In genomic region chr9:97349400-97349799, GRCh38 we compare ENCODE assay signal across 38 cellular contexts.
"Had no signal": no experiment of that assay in that cellular context is flagged by ENCODE, and none has a peak within 500 bp of the region (broad histone marks: within the 10 kb centered on the region; RNA-seq: fewer than 3 reads in every experiment).

No MANE protein-coding gene starts in this region.

- H3K4me3 ChIP-seq: adrenal gland, ascending aorta, body of pancreas, breast epithelium, cardiac muscle cell had no signal

- H3K27me3 Mint-ChIP-seq: activated naive CD4-positive, alpha-beta T cell treated with anti-CD3 and anti-CD28 coated beads, Interleukin-2, amount 10 ng/mL, durations not matched to agents 7 days and 5 days; activated naive CD4-positive, alpha-beta T cell treated with anti-CD3 and anti-CD28 coated beads, Interleukin-2, amount 50 U/mL, for 24 hours; activated naive CD8-positive, alpha-beta T cell; activated naive CD8-positive, alpha-beta T cell treated with anti-CD3 and anti-CD28 coated beads for 36 hours; activated naive CD8-positive, alpha-beta T cell treated with anti-CD3 and anti-CD28 coated beads, Interleukin-2, amount 10 ng/mL, durations not matched to agents 7 days and 5 days; activated naive CD8-positive, alpha-beta T cell treated with anti-CD3 and anti-CD28 coated beads, Interleukin-2, amount 50 U/mL, for 24 hours; activated T-cell treated with anti-CD3 and anti-CD28 coated beads, Interleukin-2, amount 50 U/mL, for 24 hours; activated T-helper 17 cell treated with anti-CD3 and anti-CD28 coated beads, Interleukin-2, amount 50 U/mL, for 72 hours; brain; central memory CD8-positive, alpha-beta T cell had no signal

- H3K27ac Mint-ChIP-seq: activated naive CD4-positive, alpha-beta T cell treated with anti-CD3 and anti-CD28 coated beads for 36 hours; activated naive CD4-positive, alpha-beta T cell treated with anti-CD3 and anti-CD28 coated beads, Interleukin-2, amount 10 ng/mL, durations not matched to agents 7 days and 5 days; activated naive CD4-positive, alpha-beta T cell treated with anti-CD3 and anti-CD28 coated beads, Interleukin-2, amount 50 U/mL, for 24 hours; activated naive CD8-positive, alpha-beta T cell; activated naive CD8-positive, alpha-beta T cell treated with anti-CD3 and anti-CD28 coated beads for 36 hours; activated naive CD8-positive, alpha-beta T cell treated with anti-CD3 and anti-CD28 coated beads, Interleukin-2, amount 10 ng/mL, durations not matched to agents 7 days and 5 days; activated naive CD8-positive, alpha-beta T cell treated with anti-CD3 and anti-CD28 coated beads, Interleukin-2, amount 50 U/mL, for 24 hours; activated T-cell treated with anti-CD3 and anti-CD28 coated beads, Interleukin-2, amount 50 U/mL, for 24 hours; activated T-cell treated with anti-CD3 and anti-CD28 coated beads, Interleukin-2, amount 50 U/mL, for 72 hours; activated T-helper 1 cell treated with anti-CD3 and anti-CD28 coated beads, Interleukin-12 subunit alpha, Interleukin-12 subunit beta, Interleukin-2, Interleukin-4 antibody, amounts not matched to agents 30 ng/mL and 10 ng/mL and 1 ng/mL, durations not matched to agents 14 hours and 24 hours and 36 hours; activated T-helper 17 cell treated with anti-CD3 and anti-CD28 coated beads, Interleukin-2, amount 50 U/mL, for 72 hours; activated T-helper 2 cell treated with anti-CD3 and anti-CD28 coated beads, Interferon-gamma antibody, Interleukin-2, Interleukin-4, amounts not matched to agents 10 μg/mL and 5 μg/mL and 100 μg/mL, durations not matched to agents 14 hours and 24 hours and 36 hours; brain had no signal

- H3K36me3 Mint-ChIP-seq: activated naive CD4-positive, alpha-beta T cell treated with anti-CD3 and anti-CD28 coated beads, Interleukin-2, amount 10 ng/mL, durations not matched to agents 7 days and 5 days had no signal

- H3K27ac ChIP-seq: adrenal gland, ascending aorta, body of pancreas, brain microvascular endothelial cell, breast epithelium, cardiac muscle cell had no signal

- H3K4me1 Mint-ChIP-seq: activated naive CD8-positive, alpha-beta T cell treated with anti-CD3 and anti-CD28 coated beads for 36 hours; activated naive CD8-positive, alpha-beta T cell treated with anti-CD3 and anti-CD28 coated beads, Interleukin-2, amount 50 U/mL, for 24 hours; activated T-helper 17 cell treated with anti-CD3 and anti-CD28 coated beads, Interleukin-2, amount 50 U/mL, for 72 hours; brain had no signal

- H3K4me1 ChIP-seq: adrenal gland, ascending aorta, body of pancreas, breast epithelium had no signal

- DNase-seq: activated effector memory CD4-positive, alpha-beta T cell treated with anti-CD3 and anti-CD28 coated beads, Interleukin-2, amount 50 U/mL, for 16 hours; activated effector memory CD4-positive, alpha-beta T cell treated with Interleukin-2 at 50 U/mL for 16 hours; activated gamma-delta T cell; activated gamma-delta T cell treated with Interleukin-2 at 50 U/mL for 16 hours; activated naive CD4-positive, alpha-beta T cell; activated naive CD4-positive, alpha-beta T cell treated with anti-CD3 and anti-CD28 coated beads for 36 hours; activated naive CD4-positive, alpha-beta T cell treated with anti-CD3 and anti-CD28 coated beads, Interleukin-2, amount 10 ng/mL, durations not matched to agents 7 days and 5 days; activated naive CD4-positive, alpha-beta T cell treated with anti-CD3 and anti-CD28 coated beads, Interleukin-2, amount 50 U/mL, for 16 hours; activated naive CD4-positive, alpha-beta T cell treated with Interleukin-2 at 50 U/mL for 16 hours; activated naive CD8-positive, alpha-beta T cell treated with anti-CD3 and anti-CD28 coated beads for 36 hours; activated naive CD8-positive, alpha-beta T cell treated with anti-CD3 and anti-CD28 coated beads, Interleukin-2, amount 10 ng/mL, durations not matched to agents 7 days and 5 days; activated naive CD8-positive, alpha-beta T cell treated with anti-CD3 and anti-CD28 coated beads, Interleukin-2, amount 50 U/mL, for 24 hours; activated T-cell treated with anti-CD3 and anti-CD28 coated beads, Interleukin-2, amount 50 U/mL, for 24 hours; activated T-cell treated with anti-CD3 and anti-CD28 coated beads, Interleukin-2, amount 50 U/mL, for 4 hours; activated T-cell treated with anti-CD3 and anti-CD28 coated beads, Interleukin-2, amount 50 U/mL, for 48 hours; activated T-cell treated with anti-CD3 and anti-CD28 coated beads, Interleukin-2, amount 50 U/mL, for 72 hours; amniotic stem cell; amygdala; anterior cingulate cortex; aorta; body of pancreas; brain microvascular endothelial cell; central memory CD4-positive, alpha-beta T cell; cerebellar nuclear complex had no signal

- FAIRE-seq: astrocyte, bronchial epithelial cell had no signal

- H3K9me3 Mint-ChIP-seq: activated naive CD4-positive, alpha-beta T cell treated with anti-CD3 and anti-CD28 coated beads for 36 hours; activated naive CD4-positive, alpha-beta T cell treated with anti-CD3 and anti-CD28 coated beads, Interleukin-2, amount 10 ng/mL, durations not matched to agents 7 days and 5 days; activated naive CD4-positive, alpha-beta T cell treated with anti-CD3 and anti-CD28 coated beads, Interleukin-2, amount 50 U/mL, for 24 hours; activated naive CD4-positive, alpha-beta T cell treated with anti-CD3 and anti-CD28 coated beads, Interleukin-2, amount 50 U/mL, for 72 hours; activated naive CD8-positive, alpha-beta T cell treated with anti-CD3 and anti-CD28 coated beads for 36 hours; activated naive CD8-positive, alpha-beta T cell treated with anti-CD3 and anti-CD28 coated beads, Interleukin-2, amount 10 ng/mL, durations not matched to agents 7 days and 5 days; activated naive CD8-positive, alpha-beta T cell treated with anti-CD3 and anti-CD28 coated beads, Interleukin-2, amount 50 U/mL, for 24 hours; activated T-cell treated with anti-CD3 and anti-CD28 coated beads, Interleukin-2, amount 50 U/mL, for 24 hours; activated T-cell treated with anti-CD3 and anti-CD28 coated beads, Interleukin-2, amount 50 U/mL, for 4 hours; activated T-cell treated with anti-CD3 and anti-CD28 coated beads, Interleukin-2, amount 50 U/mL, for 72 hours; activated T-helper 1 cell treated with anti-CD3 and anti-CD28 coated beads, Interleukin-12 subunit alpha, Interleukin-12 subunit beta, Interleukin-2, Interleukin-4 antibody, amounts not matched to agents 30 ng/mL and 10 ng/mL and 1 ng/mL, durations not matched to agents 14 hours and 24 hours and 36 hours; activated T-helper 17 cell treated with anti-CD3 and anti-CD28 coated beads, Interleukin-2, amount 50 U/mL, for 72 hours; activated T-helper 2 cell treated with anti-CD3 and anti-CD28 coated beads, Interferon-gamma antibody, Interleukin-2, Interleukin-4, amounts not matched to agents 10 μg/mL and 5 μg/mL and 100 μg/mL, durations not matched to agents 14 hours and 24 hours and 36 hours; central memory CD8-positive, alpha-beta T cell had no signal

- H3K9me3 ChIP-seq: adrenal gland, ascending aorta, body of pancreas, breast epithelium had no signal

- H3K4me3 Mint-ChIP-seq: activated naive CD4-positive, alpha-beta T cell treated with anti-CD3 and anti-CD28 coated beads for 36 hours; activated naive CD4-positive, alpha-beta T cell treated with anti-CD3 and anti-CD28 coated beads, Interleukin-2, amount 10 ng/mL, durations not matched to agents 7 days and 5 days; activated naive CD4-positive, alpha-beta T cell treated with anti-CD3 and anti-CD28 coated beads, Interleukin-2, amount 50 U/mL, for 24 hours; activated naive CD8-positive, alpha-beta T cell; activated naive CD8-positive, alpha-beta T cell treated with anti-CD3 and anti-CD28 coated beads for 36 hours; activated naive CD8-positive, alpha-beta T cell treated with anti-CD3 and anti-CD28 coated beads, Interleukin-2, amount 10 ng/mL, durations not matched to agents 7 days and 5 days; activated naive CD8-positive, alpha-beta T cell treated with anti-CD3 and anti-CD28 coated beads, Interleukin-2, amount 50 U/mL, for 24 hours; activated T-cell treated with anti-CD3 and anti-CD28 coated beads, Interleukin-2, amount 50 U/mL, for 24 hours; activated T-cell treated with anti-CD3 and anti-CD28 coated beads, Interleukin-2, amount 50 U/mL, for 4 hours; activated T-cell treated with anti-CD3 and anti-CD28 coated beads, Interleukin-2, amount 50 U/mL, for 72 hours; activated T-helper 1 cell treated with anti-CD3 and anti-CD28 coated beads, Interleukin-12 subunit alpha, Interleukin-12 subunit beta, Interleukin-2, Interleukin-4 antibody, amounts not matched to agents 30 ng/mL and 10 ng/mL and 1 ng/mL, durations not matched to agents 14 hours and 24 hours and 36 hours; activated T-helper 17 cell treated with anti-CD3 and anti-CD28 coated beads, Interleukin-2, amount 50 U/mL, for 72 hours; brain; central memory CD8-positive, alpha-beta T cell had no signal

- ATAC-seq: activated naive CD4-positive, alpha-beta T cell treated with anti-CD3 and anti-CD28 coated beads, Interleukin-2, amount 50 U/mL, for 72 hours; activated naive CD8-positive, alpha-beta T cell treated with anti-CD3 and anti-CD28 coated beads, Interleukin-2, amount 50 U/mL, for 24 hours; activated T-cell treated with anti-CD3 and anti-CD28 coated beads, Interleukin-2, amount 50 U/mL, for 4 hours; activated T-cell treated with anti-CD3 and anti-CD28 coated beads, Interleukin-2, amount 50 U/mL, for 72 hours; activated T-helper 17 cell treated with anti-CD3 and anti-CD28 coated beads, Interleukin-2, amount 50 U/mL, for 72 hours; body of pancreas had no signal

- H3K36me3 ChIP-seq: adrenal gland, brain microvascular endothelial cell, breast epithelium, cardiac muscle cell had no signal

- H3K27me3 ChIP-seq: adrenal gland, ascending aorta, body of pancreas, brain microvascular endothelial cell, breast epithelium, cardiac muscle cell had no signal
